Comparison of ENCODE assay signal across 11 cellular contexts in the genomic region with DNA sequence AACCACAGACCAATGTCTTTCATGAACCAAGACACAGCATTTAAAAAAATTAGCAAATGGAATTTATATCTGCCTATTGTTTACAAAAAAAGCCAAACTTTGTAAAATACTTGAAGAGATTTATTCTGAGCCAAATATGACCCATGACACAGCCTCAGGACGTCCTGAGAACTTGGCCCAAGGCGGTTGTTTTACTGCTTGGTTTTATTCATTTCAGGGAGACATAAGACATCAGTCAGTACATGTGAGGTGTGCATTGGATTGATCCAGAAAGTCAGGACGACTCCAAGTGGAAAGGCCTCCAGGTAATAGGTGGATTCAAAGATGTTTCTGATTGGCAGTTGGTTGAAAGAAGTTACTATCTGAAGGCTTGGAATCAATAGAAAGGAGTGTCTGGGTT. TPM values are rescaled to one million over a fixed set of nuclear protein-coding genes. Genes with fewer than 3 reads are reported as not detected.
A peak's percentile ranks its signal among the peaks of the same experiment; 100 is the strongest.
DNase-seq lines count a peak whose midpoint lies in the region; ATAC-seq and TF ChIP-seq lines count a peak whose summit lies in the region.
"Had no signal": no experiment of that assay in that cellular context is flagged by ENCODE, and none has a peak within 500 bp of the region (broad histone marks: within the 10 kb centered on the region; RNA-seq: fewer than 3 reads in every experiment).

No MANE protein-coding gene starts in this region.

- H3K4me1 Mint-ChIP-seq in stimulated activated naive CD8-positive, alpha-beta T cell treated with anti-CD3 and anti-CD28 coated beads, Interleukin-15, Interleukin-2, amounts not matched to agents 100 ng/mL and 50 ng/mL, for 24 hours (ENCODE audit: low read depth): peaks cover 27% of the 10 kb centered on the region

- H3K27me3 ChIP-seq in adrenal gland: no peaks in the 10 kb centered on the region
- H3K27me3 ChIP-seq: upper lobe of right lung had no signal

- no peak for DNase-seq in stimulated activated naive CD8-positive, alpha-beta T cell treated with anti-CD3 and anti-CD28 coated beads, Interleukin-15, Interleukin-2, amounts not matched to agents 100 U/mL and 50 U/mL, for 24 hours
- DNase-seq in adrenal gland: peak in 1 of 7 donors; percentile 35
- peak; percentile 19 for DNase-seq in left lobe of liver (ENCODE audit: low spot score)
- DNase-seq in activated gamma-delta T cell treated with Interleukin-2 at 50 U/mL for 16 hours: no peak
- DNase-seq in NCI-H146 treated with DMSO at 0.1 percent for 48 hours (lab: John Stamatoyannopoulos, UW; ENCODE audit: unreplicated experiment): no peak
- no peak for DNase-seq in NCI-H2196 (lab: John Stamatoyannopoulos, UW; ENCODE audit: unreplicated experiment)
- DNase-seq: NCI-H2081 treated with DMSO at 0.1 percent for 48 hours, upper lobe of right lung had no signal

- H3K36me3 Mint-ChIP-seq in stimulated activated naive CD8-positive, alpha-beta T cell treated with anti-CD3 and anti-CD28 coated beads, Interleukin-15, Interleukin-2, amounts not matched to agents 100 ng/mL and 50 ng/mL, for 24 hours (ENCODE audit: low read depth): peaks cover 13% of the 10 kb centered on the region

- no peak for TF ChIP-seq POLR2A in adrenal gland (IDR thresholded peaks at IDR 0.05)

- TF ChIP-seq CTCF in adrenal gland (IDR thresholded peaks at IDR 0.05): no peak

- H3K27ac ChIP-seq in adrenal gland: peak overlapping the region in 3 of 5 donors; percentile 80 to 95 (median 90)

- 71 to 84% (median 73%) methylated on average over 3 of the region's 3 CpGs for WGBS in adrenal gland, 4 donors

- H3K4me3 ChIP-seq in adrenal gland: no peak overlapping the region

- no peak for ATAC-seq in stimulated activated naive CD8-positive, alpha-beta T cell treated with anti-CD3 and anti-CD28 coated beads, Interleukin-15, Interleukin-2, amounts not matched to agents 100 U/mL and 50 U/mL, for 24 hours
- ATAC-seq in left lobe of liver (no peak), HG03432 (IDR thresholded peaks at IDR 0.05; ENCODE audit: unreplicated experiment) (no peak)
- ATAC-seq: upper lobe of right lung had no signal

- H3K27ac Mint-ChIP-seq in stimulated activated naive CD8-positive, alpha-beta T cell treated with anti-CD3 and anti-CD28 coated beads, Interleukin-15, Interleukin-2, amounts not matched to agents 100 ng/mL and 50 ng/mL, for 24 hours: no peak overlapping the region

- no peaks in the 10 kb centered on the region for H3K27me3 Mint-ChIP-seq in stimulated activated naive CD8-positive, alpha-beta T cell treated with anti-CD3 and anti-CD28 coated beads, Interleukin-15, Interleukin-2, amounts not matched to agents 100 ng/mL and 50 ng/mL, for 24 hours
- H3K27me3 Mint-ChIP-seq: memory B cell had no signal

- H3K36me3 ChIP-seq in adrenal gland (replicated peaks in 1 of 2): peaks cover 0 to 16% of the 10 kb centered on the region in 2 donors

- no peaks in the 10 kb centered on the region for H3K9me3 ChIP-seq in adrenal gland (replicated peaks in 1 of 3)
- H3K9me3 ChIP-seq: upper lobe of right lung had no signal

- no peaks in the 10 kb centered on the region for H3K9me3 Mint-ChIP-seq in stimulated activated naive CD8-positive, alpha-beta T cell treated with anti-CD3 and anti-CD28 coated beads, Interleukin-15, Interleukin-2, amounts not matched to agents 100 ng/mL and 50 ng/mL, for 24 hours
- H3K9me3 Mint-ChIP-seq: memory B cell had no signal

- intact Hi-C loops in adrenal gland (cut with DNase I): no loop called here

- peaks cover 37 to 59% of the 10 kb centered on the region in 2 donors for H3K4me1 ChIP-seq in adrenal gland (replicated peaks in 1 of 2)

- H3K4me3 Mint-ChIP-seq in stimulated activated naive CD8-positive, alpha-beta T cell treated with anti-CD3 and anti-CD28 coated beads, Interleukin-15, Interleukin-2, amounts not matched to agents 100 ng/mL and 50 ng/mL, for 24 hours: peak overlapping the region; percentile 63

RNA-seq across cellular contexts. Expression of gene POFUT2, which starts 1.4 kb away (rescaled TPM):
- total RNA-seq in adrenal gland: 10 to 100 TPM; 13.1 to 41.1 (median 32.3) TPM
- polyA plus RNA-seq in adrenal gland: 10 to 100 TPM; 33.2 to 68.9 (median 47.6) TPM
- total RNA-seq in left lobe of liver: 17.5 TPM
